In genomic region chr4:139689093-139689722, GRCh38 we compare ENCODE assay signal across 1 cellular context.
TF ChIP-seq lines count a peak whose summit lies in the region.

No MANE protein-coding gene starts in this region.

TF ChIP-seq in HepG2, 621 proteins besides CTCF, POLR2A, EP300 and RAD21 (continued from another document):
- no peak for TF ChIP-seq CSRNP2 (CRISPR knock-in tag; conservative IDR thresholded peaks at IDR 0.05; ENCODE audit: low read depth)
- TF ChIP-seq TAF15 (IDR thresholded peaks at IDR 0.05; ENCODE audit: low read depth, low read length, poor library complexity, severe bottlenecking) = no peak
- TF ChIP-seq JUNB (CRISPR knock-in tag; IDR thresholded peaks at IDR 0.05; ENCODE audit: borderline replicate concordance) = peak; percentile 93
- no peak for TF ChIP-seq ZNF275 (CRISPR knock-in tag; IDR thresholded peaks at IDR 0.05; ENCODE audit: borderline replicate concordance)
- no peak for TF ChIP-seq CCDC6 (CRISPR knock-in tag; IDR thresholded peaks at IDR 0.05)
- no peak for TF ChIP-seq ZBTB14 (CRISPR knock-in tag; IDR thresholded peaks at IDR 0.05)
- TF ChIP-seq CREM (IDR thresholded peaks at IDR 0.05) = peak; percentile 90
- no peak for TF ChIP-seq CREM (CRISPR knock-in tag; IDR thresholded peaks at IDR 0.05)
- TF ChIP-seq PBX3 (CRISPR knock-in tag; IDR thresholded peaks at IDR 0.05; ENCODE audit: borderline replicate concordance) = no peak
- TF ChIP-seq POGZ (CRISPR knock-in tag; IDR thresholded peaks at IDR 0.05) = peak; percentile 76
- peak; percentile 89 for TF ChIP-seq ERF (CRISPR knock-in tag; IDR thresholded peaks at IDR 0.05)
- no peak for TF ChIP-seq TFDP1 (CRISPR knock-in tag; IDR thresholded peaks at IDR 0.05; ENCODE audit: borderline replicate concordance)
- TF ChIP-seq ZNF18 (CRISPR knock-in tag; IDR thresholded peaks at IDR 0.05; ENCODE audit: insufficient replicate concordance) = no peak
- peak; percentile 72 for TF ChIP-seq ZMYM4 (CRISPR knock-in tag; IDR thresholded peaks at IDR 0.05)
- no peak for TF ChIP-seq REXO4 (CRISPR knock-in tag; IDR thresholded peaks at IDR 0.05; ENCODE audit: borderline replicate concordance)
- TF ChIP-seq ZFP36 (IDR thresholded peaks at IDR 0.05; ENCODE audit: borderline replicate concordance, low read depth, low read length, partially characterized antibody) = no peak
- peak; percentile 78; the same call in 1 of the 2 replicates for TF ChIP-seq FOXK1 (CRISPR knock-in tag; IDR thresholded peaks at IDR 0.05; ENCODE audit: borderline replicate concordance, low read depth)
- TF ChIP-seq ZKSCAN8 (CRISPR knock-in tag; IDR thresholded peaks at IDR 0.05; ENCODE audit: borderline replicate concordance) = peak; percentile 88
- TF ChIP-seq STAG1 (CRISPR knock-in tag; IDR thresholded peaks at IDR 0.05) = peak; percentile 37
- no peak for TF ChIP-seq MAZ (IDR thresholded peaks at IDR 0.05; ENCODE audit: borderline replicate concordance, low read depth, low read length)
- TF ChIP-seq MAZ (CRISPR knock-in tag; IDR thresholded peaks at IDR 0.05; ENCODE audit: low read depth) = no peak
- TF ChIP-seq ARID5B (CRISPR knock-in tag; IDR thresholded peaks at IDR 0.05) = peak; percentile 96
- no peak for TF ChIP-seq TRIM24 (CRISPR knock-in tag; IDR thresholded peaks at IDR 0.05)
- TF ChIP-seq THYN1 (CRISPR knock-in tag; IDR thresholded peaks at IDR 0.05; ENCODE audit: borderline replicate concordance, low read depth) = no peak
- TF ChIP-seq ARNT (IDR thresholded peaks at IDR 0.05) = no peak
- TF ChIP-seq SMYD3 (CRISPR knock-in tag; IDR thresholded peaks at IDR 0.05) = 0 out of 2 replicates have a peak, but pooled peaks have one; percentile 53
- peak; percentile 22; the same call in 1 of the 2 replicates for TF ChIP-seq ZNF816 (CRISPR knock-in tag; IDR thresholded peaks at IDR 0.05; ENCODE audit: borderline replicate concordance)
- TF ChIP-seq CENPT (CRISPR knock-in tag; IDR thresholded peaks at IDR 0.05; ENCODE audit: low read depth) = no peak
- TF ChIP-seq KLF15 (CRISPR knock-in tag; IDR thresholded peaks at IDR 0.05; ENCODE audit: borderline replicate concordance) = no peak
- no peak for TF ChIP-seq ZNF451 (CRISPR knock-in tag; IDR thresholded peaks at IDR 0.05)
- TF ChIP-seq SP5 (CRISPR knock-in tag; IDR thresholded peaks at IDR 0.05; ENCODE audit: borderline replicate concordance, low read depth) = peak; percentile 95
- TF ChIP-seq ZNF569 (CRISPR knock-in tag; IDR thresholded peaks at IDR 0.05; ENCODE audit: borderline replicate concordance) = no peak
